11 cellular contexts compared by ENCODE assay signal in the genomic region with DNA sequence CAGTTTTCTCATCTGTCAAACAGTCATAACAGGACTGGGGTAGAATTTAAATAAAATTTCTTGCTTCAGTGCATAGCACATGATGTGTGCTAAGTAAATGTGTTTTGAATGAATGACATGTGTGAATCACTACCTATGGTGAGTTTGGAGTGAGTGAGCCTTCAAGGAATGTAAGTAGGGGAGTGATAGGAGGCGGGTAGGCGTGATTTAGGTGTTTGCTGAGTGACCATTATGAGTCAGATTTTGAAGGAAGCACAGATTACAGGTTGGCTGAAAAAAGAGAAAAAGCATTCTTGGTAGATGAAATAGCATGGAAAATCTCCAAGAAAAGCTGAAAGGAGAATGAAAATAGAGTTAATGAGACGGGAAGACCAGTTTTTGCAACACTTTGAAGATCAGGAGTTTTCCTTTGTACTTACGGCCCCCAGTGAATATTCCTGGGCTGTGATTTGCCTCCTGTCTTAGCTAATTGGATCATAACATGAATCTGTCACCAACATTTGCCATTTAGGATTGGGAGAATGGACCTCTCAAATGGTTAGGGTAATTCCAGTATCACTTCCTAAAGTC.
DNase-seq lines count a peak whose midpoint lies in the region; ATAC-seq, FAIRE-seq and TF ChIP-seq lines count a peak whose summit lies in the region.
"Had no signal": no experiment of that assay in that cellular context is flagged by ENCODE, and none has a peak within 500 bp of the region (broad histone marks: within the 10 kb centered on the region; RNA-seq: fewer than 3 reads in every experiment).

No MANE protein-coding gene starts in this region.

- no peak overlapping the region for H3K9ac ChIP-seq in HUES48 (ENCODE audit: low read depth, low read length)

- no peaks in the 10 kb centered on the region for H3K36me3 ChIP-seq in HUES48 (ENCODE audit: control insufficient read depth, insufficient read depth, low read length)
- no peaks in the 10 kb centered on the region for H3K36me3 ChIP-seq in pancreas

- H3K4me1 ChIP-seq in HUES48 (ENCODE audit: control insufficient read depth, insufficient read depth, low read length) (peaks cover 5% of the 10 kb centered on the region; the same call in 1 of the 2 replicates), pancreas (peaks cover 4 to 13% (median 10%) of the 10 kb centered on the region in 3 donors)

- H3K4me3 ChIP-seq in HUES48 (ENCODE audit: low read depth, low read length) (no peak overlapping the region), pancreas (no peak overlapping the region)
- H3K4me3 ChIP-seq: SK-N-MC had no signal

- H3K9me3 ChIP-seq in HUES48 (ENCODE audit: control insufficient read depth, insufficient read depth, low read length) (no peaks in the 10 kb centered on the region), pancreas (no peaks in the 10 kb centered on the region)

- intact Hi-C loops in pancreas (cut with DNase I): no loop called here

- no peaks in the 10 kb centered on the region for H3K36me3 Mint-ChIP-seq in activated naive CD8-positive, alpha-beta T cell treated with anti-CD3 and anti-CD28 coated beads, Interleukin-2, amount 50 U/mL, for 24 hours (ENCODE audit: low read depth)
- H3K36me3 Mint-ChIP-seq: activated naive CD4-positive, alpha-beta T cell treated with anti-CD3 and anti-CD28 coated beads, Interleukin-2, amount 50 U/mL, for 24 hours had no signal

- no peak for FAIRE-seq in pancreas (lab: Jason Lieb, UNC)

- WGBS in pancreas, 2 donors: 37 to 43% methylated on average over 4 of the region's 4 CpGs

- no peaks in the 10 kb centered on the region for H3K9me3 Mint-ChIP-seq in activated naive CD8-positive, alpha-beta T cell treated with anti-CD3 and anti-CD28 coated beads, Interleukin-2, amount 50 U/mL, for 24 hours
- H3K9me3 Mint-ChIP-seq: activated naive CD4-positive, alpha-beta T cell treated with anti-CD3 and anti-CD28 coated beads, Interleukin-2, amount 50 U/mL, for 24 hours had no signal

- H3K27ac ChIP-seq in HUES48 (ENCODE audit: low read depth, low read length): peak overlapping the region; percentile 84
- peak overlapping the region in 2 of 4 donors; percentile 59 to 60 for H3K27ac ChIP-seq in pancreas
- H3K27ac ChIP-seq: SK-N-MC had no signal

- ATAC-seq in pancreas: peak; percentile 76 to 94 (median 92)
- ATAC-seq in activated naive CD8-positive, alpha-beta T cell treated with anti-CD3 and anti-CD28 coated beads, Interleukin-2, amount 50 U/mL, for 24 hours: no peak
- ATAC-seq: left lobe of liver had no signal

- DNase-seq in GM03348 (ENCODE audit: low spot score) (peak; percentile 87), dermis blood vessel endothelial cell (peak; percentile 58), pancreas (peak in 1 of 6 donors; percentile 38), NCI-H510A (lab: John Stamatoyannopoulos, UW) (no peak), GM10266 (ENCODE audit: extremely low spot score) (no peak)
- DNase-seq in activated naive CD8-positive, alpha-beta T cell treated with anti-CD3 and anti-CD28 coated beads, Interleukin-2, amount 50 U/mL, for 24 hours: no peak
- no peak for DNase-seq in activated CD8-positive, alpha-beta memory T cell treated with anti-CD3 and anti-CD28 coated beads, Interleukin-2, amount 50 U/mL, for 48 hours

- H3K27me3 ChIP-seq in HUES48 (ENCODE audit: control insufficient read depth, insufficient read depth, low read length) (no peaks in the 10 kb centered on the region), pancreas (no peaks in the 10 kb centered on the region)

- H3K27ac Mint-ChIP-seq in activated naive CD8-positive, alpha-beta T cell treated with anti-CD3 and anti-CD28 coated beads, Interleukin-2, amount 50 U/mL, for 24 hours: no peak overlapping the region
- H3K27ac Mint-ChIP-seq: activated naive CD4-positive, alpha-beta T cell treated with anti-CD3 and anti-CD28 coated beads, Interleukin-2, amount 50 U/mL, for 24 hours had no signal

- H3K27me3 Mint-ChIP-seq in activated naive CD8-positive, alpha-beta T cell treated with anti-CD3 and anti-CD28 coated beads, Interleukin-2, amount 50 U/mL, for 24 hours: no peaks in the 10 kb centered on the region
- H3K27me3 Mint-ChIP-seq: activated naive CD4-positive, alpha-beta T cell treated with anti-CD3 and anti-CD28 coated beads, Interleukin-2, amount 50 U/mL, for 24 hours had no signal

- TF ChIP-seq CTCF in pancreas (IDR thresholded peaks at IDR 0.05) (no peak), GM10266 (IDR thresholded peaks at IDR 0.05; ENCODE audit: control insufficient read depth, insufficient read depth, low read depth, missing control alignments) (no peak)

- H3K4me1 Mint-ChIP-seq in activated naive CD8-positive, alpha-beta T cell treated with anti-CD3 and anti-CD28 coated beads, Interleukin-2, amount 50 U/mL, for 24 hours: no peaks in the 10 kb centered on the region
- H3K4me1 Mint-ChIP-seq: activated naive CD4-positive, alpha-beta T cell treated with anti-CD3 and anti-CD28 coated beads, Interleukin-2, amount 50 U/mL, for 24 hours had no signal

- no peak overlapping the region for H3K4me3 Mint-ChIP-seq in activated naive CD8-positive, alpha-beta T cell treated with anti-CD3 and anti-CD28 coated beads, Interleukin-2, amount 50 U/mL, for 24 hours
- H3K4me3 Mint-ChIP-seq: activated naive CD4-positive, alpha-beta T cell treated with anti-CD3 and anti-CD28 coated beads, Interleukin-2, amount 50 U/mL, for 24 hours had no signal

Comparison
In these comparisons a context has a peak if more than half of its experiments do, and no peak if none do; other contexts are left out.
1. DNase-seq: peak in GM03348 (single experiment) and dermis blood vessel endothelial cell (single experiment); none in NCI-H510A (single experiment), activated naive CD8-positive, alpha-beta T cell treated with anti-CD3 and anti-CD28 coated beads, Interleukin-2, amount 50 U/mL, for 24 hours (single experiment), activated CD8-positive, alpha-beta memory T cell treated with anti-CD3 and anti-CD28 coated beads, Interleukin-2, amount 50 U/mL, for 48 hours (single experiment) and GM10266 (single experiment).